ENCODE assay signal across 16 cellular contexts in the genomic region with DNA sequence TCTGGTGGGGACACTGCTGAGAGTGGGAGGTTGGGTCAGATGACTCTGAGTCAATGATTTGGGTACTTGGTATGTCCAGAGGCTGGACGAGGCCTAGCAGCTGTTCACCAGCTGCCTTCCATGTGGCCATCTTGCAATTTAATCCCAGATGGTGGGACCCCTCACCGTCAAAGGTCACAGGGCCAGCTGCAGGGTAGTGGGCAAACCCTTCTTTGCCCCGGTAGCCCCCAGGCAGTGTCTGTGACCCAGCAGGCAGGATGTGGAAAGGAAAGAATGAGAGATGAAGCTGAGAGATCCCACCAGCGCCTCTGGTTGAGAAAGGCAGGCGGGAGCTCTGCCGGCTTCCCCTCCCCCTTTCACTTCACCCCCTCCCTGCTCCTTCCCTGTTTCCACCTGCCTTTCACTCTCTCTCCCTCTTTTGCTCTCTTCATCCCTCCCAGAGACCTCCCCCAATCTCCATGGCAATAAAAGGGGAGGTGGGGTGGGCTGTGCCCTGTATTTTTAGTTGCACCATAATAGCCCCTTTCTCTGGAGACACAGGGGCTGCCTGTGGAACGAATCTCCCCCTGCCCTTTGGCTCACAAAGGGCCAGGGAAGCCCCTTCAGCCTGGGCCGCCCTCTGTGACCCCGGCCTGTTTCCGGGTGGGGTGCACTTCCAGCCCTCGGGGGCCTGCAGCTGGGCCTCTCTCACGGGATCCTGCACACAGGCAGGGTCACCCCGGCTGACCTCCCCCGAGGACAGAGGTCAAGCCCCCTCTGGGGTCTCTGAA. TPM values are rescaled to one million over a fixed set of nuclear protein-coding genes. Genes with fewer than 3 reads are reported as not detected.
DNase-seq lines count a peak whose midpoint lies in the region; ATAC-seq and TF ChIP-seq lines count a peak whose summit lies in the region.
"Had no signal": no experiment of that assay in that cellular context is flagged by ENCODE, and none has a peak within 500 bp of the region (broad histone marks: within the 10 kb centered on the region; RNA-seq: fewer than 3 reads in every experiment).

No MANE protein-coding gene starts in this region.

- no peak overlapping the region for H3K9ac ChIP-seq in Karpas-422 (ENCODE audit: low read length)

- H3K4me3 Mint-ChIP-seq in nephron progenitor cell, result no peak overlapping the region

- no peaks in the 10 kb centered on the region for H3K36me3 ChIP-seq in H7 (replicated peaks; ENCODE audit: control insufficient read depth, insufficient read depth, low read length)
- no peaks in the 10 kb centered on the region for H3K36me3 ChIP-seq in Karpas-422 (ENCODE audit: insufficient read depth, low read length)
- H3K36me3 ChIP-seq: HAP-1, Peyer's patch, tibial artery had no signal

- H3K79me2 ChIP-seq in Karpas-422 (ENCODE audit: low read length), result no peaks in the 10 kb centered on the region

- H3K36me3 Mint-ChIP-seq in nephron progenitor cell (ENCODE audit: low read depth), result peaks cover 6% of the 10 kb centered on the region
- H3K36me3 Mint-ChIP-seq: activated naive CD4-positive, alpha-beta T cell treated with anti-CD3 and anti-CD28 coated beads, Interleukin-2, amount 50 U/mL, for 72 hours had no signal

- H3K9me3 Mint-ChIP-seq in nephron progenitor cell, result no peaks in the 10 kb centered on the region
- H3K9me3 Mint-ChIP-seq: activated naive CD4-positive, alpha-beta T cell treated with anti-CD3 and anti-CD28 coated beads, Interleukin-2, amount 50 U/mL, for 72 hours had no signal

- H3K27me3 Mint-ChIP-seq in nephron progenitor cell (ENCODE audit: low read depth, poor library complexity), result peaks cover 16% of the 10 kb centered on the region

- H3K4me3 ChIP-seq in H7 (ENCODE audit: insufficient read depth, low read depth, low read length), result peak overlapping the region; percentile 3; the same call in 1 of the 2 replicates
- H3K4me3 ChIP-seq in Karpas-422 (ENCODE audit: low read length), result no peak overlapping the region
- H3K4me3 ChIP-seq: HAP-1, Peyer's patch, tibial artery had no signal

- H4K20me1 ChIP-seq in Karpas-422 (ENCODE audit: insufficient read depth, low read depth, low read length), result peaks cover 3% of the 10 kb centered on the region; the same call in 1 of the 2 replicates

- H3K9me2 ChIP-seq in Karpas-422 (replicated peaks; ENCODE audit: insufficient read depth, low read length), result no peaks in the 10 kb centered on the region

- no peak overlapping the region for H2AFZ ChIP-seq in Karpas-422 (ENCODE audit: low read length)

- H3K4me1 Mint-ChIP-seq in nephron progenitor cell, result peaks cover 100% of the 10 kb centered on the region

- TF ChIP-seq CTCF in nephron progenitor cell (IDR thresholded peaks at IDR 0.05) (no peak), omental fat pad (IDR thresholded peaks at IDR 0.05) (no peak)

- no peak overlapping the region for H3K4me2 ChIP-seq in Karpas-422 (ENCODE audit: low read depth, low read length, poor library complexity, severe bottlenecking)

- ATAC-seq in omental fat pad (ENCODE audit: low FRiP score), result no peak
- ATAC-seq: activated naive CD4-positive, alpha-beta T cell treated with anti-CD3 and anti-CD28 coated beads, Interleukin-2, amount 50 U/mL, for 72 hours had no signal

- H3K27ac Mint-ChIP-seq in nephron progenitor cell, result peak overlapping the region; percentile 67
- H3K27ac Mint-ChIP-seq: activated naive CD4-positive, alpha-beta T cell treated with anti-CD3 and anti-CD28 coated beads, Interleukin-2, amount 50 U/mL, for 72 hours had no signal

- no peaks in the 10 kb centered on the region for H3K9me3 ChIP-seq in Karpas-422 (ENCODE audit: low read length)
- H3K9me3 ChIP-seq: HAP-1, Peyer's patch, tibial artery had no signal

- DNase-seq in H7, result peak; percentile 89
- peak; percentile 69 for DNase-seq in NCI-H146 (lab: John Stamatoyannopoulos, UW)
- DNase-seq in ecto neural progenitor cell (ENCODE audit: low spot score), result peak; percentile 99
- DNase-seq in nephron progenitor cell, result peak; percentile 74
- DNase-seq in activated CD4-positive, alpha-beta T cell treated with anti-CD3 and anti-CD28 coated beads, Interleukin-2, amount 50 U/mL, for 1 hour, result no peak
- DNase-seq in Karpas-422, result no peak
- DNase-seq in glomerular visceral epithelial cell (ENCODE audit: extremely low spot score), result no peak
- no peak for DNase-seq in omental fat pad (ENCODE audit: low spot score)
- DNase-seq: DMS153; NCI-H345; Peyer's patch; stimulated activated CD4-positive, alpha-beta T cell treated with anti-CD3 and anti-CD28 coated beads, Interleukin-4, amount 100 ng/mL, for 24 hours; tibial artery had no signal

- no peak overlapping the region for H3K27ac ChIP-seq in Karpas-422 (ENCODE audit: low read length)
- H3K27ac ChIP-seq: Peyer's patch, tibial artery had no signal

- H3K27me3 ChIP-seq in H7 (ENCODE audit: control insufficient read depth, insufficient read depth, low read length) (no peaks in the 10 kb centered on the region), Karpas-422 (ENCODE audit: low read length) (no peaks in the 10 kb centered on the region)
- H3K27me3 ChIP-seq: Peyer's patch had no signal

- peaks cover 26% of the 10 kb centered on the region for H3K4me1 ChIP-seq in Karpas-422 (ENCODE audit: low read length)
- H3K4me1 ChIP-seq: Peyer's patch, tibial artery had no signal

RNA-seq across cellular contexts. Expression of gene CDK5RAP3, which starts 20.2 kb away (rescaled TPM):
- total RNA-seq in H7 (2014; rRNA removed; shearing (Covaris generic)), result 63.9 and 79.1 TPM in 2 replicates
- total RNA-seq in Karpas-422 (2014; rRNA removed; shearing (Covaris generic); ENCODE audit: low replicate concordance), result 213 and 402 TPM in 2 replicates
- total RNA-seq in omental fat pad, result 100 to 1,000 TPM in 2 of 4 donors, 10 to 100 TPM in 2; 72.4 to 156 (median 100) TPM

RNA-seq across cellular contexts. Expression of gene PRR15L, which starts 33.5 kb away (rescaled TPM):
- total RNA-seq in H7 (2014; rRNA removed; shearing (Covaris generic)), result 0.10 TPM in 1 of 2 replicates, not detected in the other
- 0.97 and 2.7 TPM in 2 replicates for total RNA-seq in Karpas-422 (2014; rRNA removed; shearing (Covaris generic); ENCODE audit: low replicate concordance)
- total RNA-seq in omental fat pad, result 1 to 10 TPM in 2 of 4 donors, not detected in 2; 2.4 to 6.6 TPM
- total RNA-seq: activated naive CD4-positive, alpha-beta T cell treated with anti-CD3 and anti-CD28 coated beads, Interleukin-2, amount 50 U/mL, for 72 hours; glomerular endothelial cell had no signal

RNA-seq across cellular contexts. Expression of gene COPZ2, which starts 46.5 kb away (rescaled TPM):
- total RNA-seq in H7 (2014; rRNA removed; shearing (Covaris generic)), result not detected in 2 replicates
- not detected in 2 replicates for total RNA-seq in Karpas-422 (2014; rRNA removed; shearing (Covaris generic); ENCODE audit: low replicate concordance)
- 10 to 100 TPM; 43.8 to 61.8 (median 49.7) TPM for total RNA-seq in omental fat pad

RNA-seq across cellular contexts. Expression of gene PNPO, which starts 49.8 kb away (rescaled TPM):
- total RNA-seq in H7 (2014; rRNA removed; shearing (Covaris generic)), result 8.9 and 12.9 TPM in 2 replicates
- total RNA-seq in Karpas-422 (2014; rRNA removed; shearing (Covaris generic); ENCODE audit: low replicate concordance), result 26.8 and 32.0 TPM in 2 replicates
- total RNA-seq in omental fat pad, result 10 to 100 TPM; 20.1 to 39.7 (median 30.8) TPM

RNA-seq across cellular contexts. Expression of gene NFE2L1, which starts 57.0 kb away (rescaled TPM):
- 89.5 and 114 TPM in 2 replicates for total RNA-seq in H7 (2014; rRNA removed; shearing (Covaris generic))
- 48.7 and 52.7 TPM in 2 replicates for total RNA-seq in Karpas-422 (2014; rRNA removed; shearing (Covaris generic); ENCODE audit: low replicate concordance)
- 100 to 1,000 TPM; 144 to 255 (median 168) TPM for total RNA-seq in omental fat pad

Comparison
In these comparisons a context has a peak if more than half of its experiments do, and no peak if none do; other contexts are left out.
1. DNase-seq: peak in H7 (single experiment), NCI-H146 (single experiment), ecto neural progenitor cell (single experiment) and nephron progenitor cell (single experiment); none in activated CD4-positive, alpha-beta T cell treated with anti-CD3 and anti-CD28 coated beads, Interleukin-2, amount 50 U/mL, for 1 hour (single experiment), Karpas-422 (single experiment), glomerular visceral epithelial cell (single experiment) and omental fat pad (single experiment).
2. RNA of gene COPZ2, which starts 46.5 kb away (total RNA-seq): 43.8 to 61.8 TPM in omental fat pad; not detected in H7 and not detected in Karpas-422; every median in the first group is over 10 times any median in the second.